ENCODE assay signal across 10 cellular contexts in genomic region chr9:129994947-129995346, GRCh38. TPM values are rescaled to one million over a fixed set of nuclear protein-coding genes. Genes with fewer than 3 reads are reported as not detected.
A peak's percentile ranks its signal among the peaks of the same experiment; 100 is the strongest.
DNase-seq lines count a peak whose midpoint lies in the region; ATAC-seq and TF ChIP-seq lines count a peak whose summit lies in the region.
"Had no signal": no experiment of that assay in that cellular context is flagged by ENCODE, and none has a peak within 500 bp of the region (broad histone marks: within the 10 kb centered on the region; RNA-seq: fewer than 3 reads in every experiment).

No MANE protein-coding gene starts in this region.

- no peak for DNase-seq in activated naive CD4-positive, alpha-beta T cell treated with anti-CD3 and anti-CD28 coated beads, Interleukin-2, amount 10 ng/mL, durations not matched to agents 7 days and 5 days
- DNase-seq in activated naive CD4-positive, alpha-beta T cell treated with Interleukin-2 at 50 U/mL for 16 hours = no peak
- DNase-seq in chondrocyte (ENCODE audit: low spot score) (no peak), aorta (no peak)
- no peak for DNase-seq in naive thymus-derived CD8-positive, alpha-beta T cell
- DNase-seq: NCI-H2081 treated with DMSO at 0.1 percent for 48 hours had no signal

- H3K27ac ChIP-seq in aorta (ENCODE audit: low read depth in 1 of 2, low read length in 2 of 2) = peak overlapping the region; percentile 68 to 78

- H3K36me3 ChIP-seq in aorta (ENCODE audit: control insufficient read depth in 1 of 2, insufficient read depth in 2 of 2, low read length in 1 of 2) = no peaks in the 10 kb centered on the region

- peaks cover 3 to 11% of the 10 kb centered on the region in 2 donors for H3K4me1 ChIP-seq in aorta (ENCODE audit: control insufficient read depth in 1 of 2, insufficient read depth in 2 of 2, low read length in 2 of 2)

- peak overlapping the region; percentile 68 for H3K27ac Mint-ChIP-seq in activated naive CD4-positive, alpha-beta T cell treated with anti-CD3 and anti-CD28 coated beads, Interleukin-2, amount 10 ng/mL, durations not matched to agents 7 days and 5 days
- H3K27ac Mint-ChIP-seq in chondrocyte (ENCODE audit: unreplicated experiment) = peak overlapping the region; percentile 72
- peak overlapping the region; percentile 81 to 95 (median 91) for H3K27ac Mint-ChIP-seq in naive thymus-derived CD8-positive, alpha-beta T cell

- intact Hi-C loops in aorta (cut with DNase I) = no loop called here

- POLR2A ChIA-PET in naive thymus-derived CD8-positive, alpha-beta T cell (lab: Charles Lee) = interaction anchor here (0.8 to 1.9 kb wide), 5 partner anchors 10 to 49 kb away, joined by 3 to 4 read pairs (median 3); no protein-coding TSS in a partner anchor

- no peaks in the 10 kb centered on the region for H3K9me3 Mint-ChIP-seq in activated naive CD4-positive, alpha-beta T cell treated with anti-CD3 and anti-CD28 coated beads, Interleukin-2, amount 10 ng/mL, durations not matched to agents 7 days and 5 days
- H3K9me3 Mint-ChIP-seq in chondrocyte (ENCODE audit: low read depth) = no peaks in the 10 kb centered on the region
- H3K9me3 Mint-ChIP-seq in naive thymus-derived CD8-positive, alpha-beta T cell = no peaks in the 10 kb centered on the region

- peaks cover 73% of the 10 kb centered on the region for H3K4me1 Mint-ChIP-seq in activated naive CD4-positive, alpha-beta T cell treated with anti-CD3 and anti-CD28 coated beads, Interleukin-2, amount 10 ng/mL, durations not matched to agents 7 days and 5 days
- peaks cover 58% of the 10 kb centered on the region for H3K4me1 Mint-ChIP-seq in chondrocyte (ENCODE audit: low read depth)
- peaks cover 35 to 79% (median 69%) of the 10 kb centered on the region in 4 donors for H3K4me1 Mint-ChIP-seq in naive thymus-derived CD8-positive, alpha-beta T cell

- WGBS in aorta, 2 donors = 21 to 22% methylated on average over 4 of the region's 4 CpGs

- no peak for ATAC-seq in naive thymus-derived CD8-positive, alpha-beta T cell
- ATAC-seq in aorta (ENCODE audit: low FRiP score) = peak; percentile 44
- no peak for ATAC-seq in GM18858 (IDR thresholded peaks at IDR 0.05; ENCODE audit: unreplicated experiment)
- no peak for ATAC-seq in GM18873 (IDR thresholded peaks at IDR 0.05; ENCODE audit: low FRiP score, unreplicated experiment)
- no peak for ATAC-seq in GM21423 (IDR thresholded peaks at IDR 0.05; ENCODE audit: unreplicated experiment)
- ATAC-seq: Right ventricle myocardium inferior had no signal

- H3K9me3 ChIP-seq in aorta (ENCODE audit: control insufficient read depth, low read length) = no peaks in the 10 kb centered on the region

- H3K27me3 ChIP-seq in aorta (ENCODE audit: control insufficient read depth in 1 of 2, insufficient read depth in 2 of 2, low read length in 1 of 2) = no peaks in the 10 kb centered on the region

- H3K4me3 Mint-ChIP-seq in activated naive CD4-positive, alpha-beta T cell treated with anti-CD3 and anti-CD28 coated beads, Interleukin-2, amount 10 ng/mL, durations not matched to agents 7 days and 5 days = no peak overlapping the region
- H3K4me3 Mint-ChIP-seq in chondrocyte (ENCODE audit: unreplicated experiment) = no peak overlapping the region
- H3K4me3 Mint-ChIP-seq in naive thymus-derived CD8-positive, alpha-beta T cell = peak overlapping the region in 8 of 10 donors; percentile 54 to 76 (median 66)

- CTCF ChIA-PET in activated naive CD4-positive, alpha-beta T cell treated with anti-CD3 and anti-CD28 coated beads, Interleukin-2, amount 10 ng/mL, durations not matched to agents 7 days and 5 days (lab: Charles Lee) = interaction anchor here (1.2 to 1.9 kb wide), 2 partner anchors 40 to 110 kb away, joined by 4 to 6 read pairs; no protein-coding TSS in a partner anchor

- H3K36me3 Mint-ChIP-seq in activated naive CD4-positive, alpha-beta T cell treated with anti-CD3 and anti-CD28 coated beads, Interleukin-2, amount 10 ng/mL, durations not matched to agents 7 days and 5 days = peaks cover 51% of the 10 kb centered on the region
- H3K36me3 Mint-ChIP-seq in chondrocyte (ENCODE audit: low read depth) = peaks cover 4% of the 10 kb centered on the region
- H3K36me3 Mint-ChIP-seq in naive thymus-derived CD8-positive, alpha-beta T cell = peaks cover 0 to 50% (median 6%) of the 10 kb centered on the region in 3 donors

- H3K27me3 Mint-ChIP-seq in activated naive CD4-positive, alpha-beta T cell treated with anti-CD3 and anti-CD28 coated beads, Interleukin-2, amount 10 ng/mL, durations not matched to agents 7 days and 5 days = no peaks in the 10 kb centered on the region
- no peaks in the 10 kb centered on the region for H3K27me3 Mint-ChIP-seq in chondrocyte (ENCODE audit: low read depth)
- no peaks in the 10 kb centered on the region for H3K27me3 Mint-ChIP-seq in naive thymus-derived CD8-positive, alpha-beta T cell

- TF ChIP-seq CTCF in chondrocyte (IDR thresholded peaks at IDR 0.05) = no peak

- no peak overlapping the region for H3K4me3 ChIP-seq in aorta (ENCODE audit: low read length in 2 of 2)

RNA-seq across cellular contexts. Expression of gene FNBP1, which starts 48.0 kb away (rescaled TPM):
- total RNA-seq in chondrocyte = 49.4 to 61.2 TPM (median 58.7 TPM) in 3 replicates
- total RNA-seq in naive thymus-derived CD8-positive, alpha-beta T cell = 100 to 1,000 TPM; 156 to 164 TPM
- 100 to 1,000 TPM; 130 to 143 (median 136) TPM for polyA plus RNA-seq in naive thymus-derived CD8-positive, alpha-beta T cell
- total RNA-seq in aorta = 10 to 100 TPM; 92.2 to 92.9 TPM
- 10 to 100 TPM; 21.9 to 35.4 TPM for polyA plus RNA-seq in aorta

RNA-seq across cellular contexts. Expression of gene GPR107, which starts 58.8 kb away (rescaled TPM):
- total RNA-seq in chondrocyte (67.0 to 74.6 TPM (median 70.7 TPM) in 3 replicates), aorta (10 to 100 TPM; 43.3 to 48.2 TPM)
- total RNA-seq in naive thymus-derived CD8-positive, alpha-beta T cell = 10 to 100 TPM; 21.9 to 25.3 TPM
- polyA plus RNA-seq in naive thymus-derived CD8-positive, alpha-beta T cell = 1 to 10 TPM; 1.4 to 3.2 (median 2.2) TPM
- 10 to 100 TPM in 1 of 2 donors, 1 to 10 TPM in 1; 7.4 to 26.9 TPM for polyA plus RNA-seq in aorta

Comparison
In these comparisons a context has a peak if more than half of its experiments do, and no peak if none do; other contexts are left out.
1. H3K4me3 Mint-ChIP-seq: peak in naive thymus-derived CD8-positive, alpha-beta T cell (8 of 10); none in activated naive CD4-positive, alpha-beta T cell treated with anti-CD3 and anti-CD28 coated beads, Interleukin-2, amount 10 ng/mL, durations not matched to agents 7 days and 5 days (single experiment) and chondrocyte (single experiment).
2. Peak in every context shown above with its lines, with median percentiles within 50 percentile points of each other: H3K27ac Mint-ChIP-seq.